9 cellular contexts compared by ENCODE assay signal in the genomic region with DNA sequence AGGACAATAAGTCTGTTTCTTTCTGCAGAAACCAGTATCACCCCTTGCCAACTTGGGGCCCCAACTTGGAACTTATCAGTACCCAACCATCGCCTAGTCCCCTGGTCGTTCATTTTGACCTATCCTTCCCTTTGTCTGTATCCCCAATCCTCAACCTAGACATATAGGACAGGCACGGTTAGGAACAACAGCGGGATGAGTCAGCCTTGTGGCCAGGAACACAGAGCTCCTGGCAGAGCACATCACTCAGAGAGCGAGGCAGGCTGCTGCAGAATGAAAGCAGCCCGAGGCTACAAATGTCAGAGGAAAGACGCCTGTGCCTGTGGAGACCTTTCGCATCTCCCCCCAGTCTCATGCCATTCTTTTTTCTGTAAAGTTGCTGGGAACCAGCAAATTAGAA. TPM values are rescaled to one million over a fixed set of nuclear protein-coding genes. Genes with fewer than 3 reads are reported as not detected.
DNase-seq lines count a peak whose midpoint lies in the region; ATAC-seq and TF ChIP-seq lines count a peak whose summit lies in the region.
"Had no signal": no experiment of that assay in that cellular context is flagged by ENCODE, and none has a peak within 500 bp of the region (broad histone marks: within the 10 kb centered on the region; RNA-seq: fewer than 3 reads in every experiment).

No MANE protein-coding gene starts in this region.

- no peak for TF ChIP-seq CTCF in WTC11 (IDR thresholded peaks at IDR 0.05)
- no peak for TF ChIP-seq CTCF in glutamatergic neuron (IDR thresholded peaks at IDR 0.05; ENCODE audit: partially characterized antibody, unreplicated experiment)

- H3K9me3 Mint-ChIP-seq in WTC11 (no peaks in the 10 kb centered on the region), glutamatergic neuron (ENCODE audit: unreplicated experiment) (peaks cover 16% of the 10 kb centered on the region)

- H3K27ac Mint-ChIP-seq in WTC11 (no peak overlapping the region), glutamatergic neuron (ENCODE audit: unreplicated experiment) (peak overlapping the region; percentile 63)

- H3K4me3 Mint-ChIP-seq in WTC11 (no peak overlapping the region), glutamatergic neuron (ENCODE audit: unreplicated experiment) (peak overlapping the region; percentile 28)

- H3K4me1 ChIP-seq in rectal smooth muscle tissue (ENCODE audit: control insufficient read depth, insufficient read depth, low read length): peaks cover 5% of the 10 kb centered on the region

- H3K36me3 ChIP-seq in rectal smooth muscle tissue (ENCODE audit: control insufficient read depth, insufficient read depth, low read length): no peaks in the 10 kb centered on the region
- peaks cover 2% of the 10 kb centered on the region for H3K36me3 ChIP-seq in H7 (replicated peaks; ENCODE audit: control insufficient read depth, insufficient read depth, low read length)

- H3K36me3 Mint-ChIP-seq in WTC11 (peaks cover 4% of the 10 kb centered on the region; the same call in 1 of the 2 replicates), glutamatergic neuron (ENCODE audit: unreplicated experiment) (peaks cover 11% of the 10 kb centered on the region)

- POLR2A ChIA-PET in WTC11 (lab: Charles Lee): no interaction called here

- ATAC-seq in WTC11: peak; percentile 56

- no peak overlapping the region for H3K9ac ChIP-seq in rectal smooth muscle tissue (ENCODE audit: low read length)

- peak overlapping the region; percentile 57 for H3K27ac ChIP-seq in rectal smooth muscle tissue (ENCODE audit: low read depth, low read length)

- H3K27me3 Mint-ChIP-seq in WTC11 (ENCODE audit: low read depth) (no peaks in the 10 kb centered on the region), glutamatergic neuron (ENCODE audit: unreplicated experiment) (peaks cover 10% of the 10 kb centered on the region)

- peaks cover 4% of the 10 kb centered on the region; the same call in 1 of the 2 replicates for H3K4me1 Mint-ChIP-seq in WTC11
- peaks cover 56% of the 10 kb centered on the region for H3K4me1 Mint-ChIP-seq in glutamatergic neuron (ENCODE audit: low read depth, unreplicated experiment)

- CTCF ChIA-PET in WTC11 (lab: Charles Lee): interaction anchor here (1.2 to 1.6 kb wide), 3 partner anchors 15 to 50 kb away, joined by 3 to 4 read pairs (median 4); a partner anchor contains a TSS

- DNase-seq in GM04503 (ENCODE audit: low read depth) (peak; percentile 50), WTC11 (ENCODE audit: low spot score) (no peak), glutamatergic neuron (no peak), NAMALWA (ENCODE audit: low spot score) (no peak), H7 (no peak), NCI-H1436 treated with DMSO at 0.1 percent for 48 hours (lab: John Stamatoyannopoulos, UW) (no peak), D341Med (ENCODE audit: low spot score) (no peak)
- DNase-seq: activated CD8-positive, alpha-beta memory T cell treated with anti-CD3 and anti-CD28 coated beads, Interleukin-2, amount 50 U/mL, for 4 hours had no signal

- no peaks in the 10 kb centered on the region for H3K27me3 ChIP-seq in rectal smooth muscle tissue (ENCODE audit: control insufficient read depth, insufficient read depth, low read length)
- H3K27me3 ChIP-seq in H7 (ENCODE audit: control insufficient read depth, insufficient read depth, low read length): no peaks in the 10 kb centered on the region

- no peak overlapping the region for H3K4me3 ChIP-seq in rectal smooth muscle tissue (ENCODE audit: low read length)
- H3K4me3 ChIP-seq in H7 (ENCODE audit: insufficient read depth, low read depth, low read length): no peak overlapping the region

TF ChIP-seq in WTC11, 78 proteins besides CTCF, POLR2A, EP300 and RAD21:
- TF ChIP-seq NFATC4 (CRISPR knock-in tag; IDR thresholded peaks at IDR 0.05): no peak
- TF ChIP-seq TEAD4 (CRISPR knock-in tag; IDR thresholded peaks at IDR 0.05): no peak
- TF ChIP-seq, protein P1, sequence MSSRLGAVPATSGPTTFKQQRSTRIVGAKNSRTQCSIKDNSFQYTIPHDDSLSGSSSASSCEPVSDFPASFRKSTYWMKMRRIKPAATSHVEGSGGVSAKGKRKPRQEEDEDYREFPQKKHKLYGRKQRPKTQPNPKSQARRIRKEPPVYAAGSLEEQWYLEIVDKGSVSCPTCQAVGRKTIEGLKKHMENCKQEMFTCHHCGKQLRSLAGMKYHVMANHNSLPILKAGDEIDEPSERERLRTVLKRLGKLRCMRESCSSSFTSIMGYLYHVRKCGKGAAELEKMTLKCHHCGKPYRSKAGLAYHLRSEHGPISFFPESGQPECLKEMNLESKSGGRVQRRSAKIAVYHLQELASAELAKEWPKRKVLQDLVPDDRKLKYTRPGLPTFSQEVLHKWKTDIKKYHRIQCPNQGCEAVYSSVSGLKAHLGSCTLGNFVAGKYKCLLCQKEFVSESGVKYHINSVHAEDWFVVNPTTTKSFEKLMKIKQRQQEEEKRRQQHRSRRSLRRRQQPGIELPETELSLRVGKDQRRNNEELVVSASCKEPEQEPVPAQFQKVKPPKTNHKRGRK (CRISPR knock-in tag; IDR thresholded peaks at IDR 0.05; ENCODE audit: borderline replicate concordance): no peak
- TF ChIP-seq MYBL2 (CRISPR knock-in tag; IDR thresholded peaks at IDR 0.05): no peak
- TF ChIP-seq GABPB1 (CRISPR knock-in tag; IDR thresholded peaks at IDR 0.05): no peak
- no peak for TF ChIP-seq FOXK1 (CRISPR knock-in tag; IDR thresholded peaks at IDR 0.05)
- TF ChIP-seq CBFB (CRISPR knock-in tag; IDR thresholded peaks at IDR 0.05; ENCODE audit: low read depth): no peak
- no peak for TF ChIP-seq TCF7 (CRISPR knock-in tag; IDR thresholded peaks at IDR 0.05; ENCODE audit: low read depth)
- TF ChIP-seq ZBTB21 (CRISPR knock-in tag; IDR thresholded peaks at IDR 0.05; ENCODE audit: borderline replicate concordance): no peak
- TF ChIP-seq PRRX2 (CRISPR knock-in tag; IDR thresholded peaks at IDR 0.05): no peak
- no peak for TF ChIP-seq GTF2I (CRISPR knock-in tag; conservative IDR thresholded peaks at IDR 0.05)
- TF ChIP-seq ZNF263 (CRISPR knock-in tag; IDR thresholded peaks at IDR 0.05; ENCODE audit: low read depth): no peak
- TF ChIP-seq EMX1 (CRISPR knock-in tag; IDR thresholded peaks at IDR 0.05): no peak
- no peak for TF ChIP-seq OVOL2 (CRISPR knock-in tag; IDR thresholded peaks at IDR 0.05; ENCODE audit: borderline replicate concordance)
- TF ChIP-seq ESRRA (CRISPR knock-in tag; IDR thresholded peaks at IDR 0.05; ENCODE audit: borderline replicate concordance): no peak
- TF ChIP-seq ZNF219 (CRISPR knock-in tag; IDR thresholded peaks at IDR 0.05; ENCODE audit: borderline replicate concordance): no peak
- TF ChIP-seq, protein P2, sequence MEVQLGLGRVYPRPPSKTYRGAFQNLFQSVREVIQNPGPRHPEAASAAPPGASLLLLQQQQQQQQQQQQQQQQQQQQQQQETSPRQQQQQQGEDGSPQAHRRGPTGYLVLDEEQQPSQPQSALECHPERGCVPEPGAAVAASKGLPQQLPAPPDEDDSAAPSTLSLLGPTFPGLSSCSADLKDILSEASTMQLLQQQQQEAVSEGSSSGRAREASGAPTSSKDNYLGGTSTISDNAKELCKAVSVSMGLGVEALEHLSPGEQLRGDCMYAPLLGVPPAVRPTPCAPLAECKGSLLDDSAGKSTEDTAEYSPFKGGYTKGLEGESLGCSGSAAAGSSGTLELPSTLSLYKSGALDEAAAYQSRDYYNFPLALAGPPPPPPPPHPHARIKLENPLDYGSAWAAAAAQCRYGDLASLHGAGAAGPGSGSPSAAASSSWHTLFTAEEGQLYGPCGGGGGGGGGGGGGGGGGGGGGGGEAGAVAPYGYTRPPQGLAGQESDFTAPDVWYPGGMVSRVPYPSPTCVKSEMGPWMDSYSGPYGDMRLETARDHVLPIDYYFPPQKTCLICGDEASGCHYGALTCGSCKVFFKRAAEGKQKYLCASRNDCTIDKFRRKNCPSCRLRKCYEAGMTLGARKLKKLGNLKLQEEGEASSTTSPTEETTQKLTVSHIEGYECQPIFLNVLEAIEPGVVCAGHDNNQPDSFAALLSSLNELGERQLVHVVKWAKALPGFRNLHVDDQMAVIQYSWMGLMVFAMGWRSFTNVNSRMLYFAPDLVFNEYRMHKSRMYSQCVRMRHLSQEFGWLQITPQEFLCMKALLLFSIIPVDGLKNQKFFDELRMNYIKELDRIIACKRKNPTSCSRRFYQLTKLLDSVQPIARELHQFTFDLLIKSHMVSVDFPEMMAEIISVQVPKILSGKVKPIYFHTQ (CRISPR knock-in tag; IDR thresholded peaks at IDR 0.05): no peak
- TF ChIP-seq, protein P3, sequence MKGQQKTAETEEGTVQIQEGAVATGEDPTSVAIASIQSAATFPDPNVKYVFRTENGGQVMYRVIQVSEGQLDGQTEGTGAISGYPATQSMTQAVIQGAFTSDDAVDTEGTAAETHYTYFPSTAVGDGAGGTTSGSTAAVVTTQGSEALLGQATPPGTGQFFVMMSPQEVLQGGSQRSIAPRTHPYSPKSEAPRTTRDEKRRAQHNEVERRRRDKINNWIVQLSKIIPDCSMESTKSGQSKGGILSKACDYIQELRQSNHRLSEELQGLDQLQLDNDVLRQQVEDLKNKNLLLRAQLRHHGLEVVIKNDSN (CRISPR knock-in tag; IDR thresholded peaks at IDR 0.05): no peak

RNA-seq across cellular contexts. Expression of a gene that starts 14.6 kb away (rescaled TPM):
- 17.6 to 21.3 TPM (median 20.6 TPM) in 3 replicates for total RNA-seq in WTC11 (2021)
- total RNA-seq in glutamatergic neuron (ENCODE audit: unreplicated experiment): 131 TPM
- 8.8 and 15.3 TPM in 2 replicates for total RNA-seq in H7 (2014; rRNA removed; shearing (Covaris generic))
